Comparison of ENCODE assay signal across 2 cellular contexts in the genomic region with DNA sequence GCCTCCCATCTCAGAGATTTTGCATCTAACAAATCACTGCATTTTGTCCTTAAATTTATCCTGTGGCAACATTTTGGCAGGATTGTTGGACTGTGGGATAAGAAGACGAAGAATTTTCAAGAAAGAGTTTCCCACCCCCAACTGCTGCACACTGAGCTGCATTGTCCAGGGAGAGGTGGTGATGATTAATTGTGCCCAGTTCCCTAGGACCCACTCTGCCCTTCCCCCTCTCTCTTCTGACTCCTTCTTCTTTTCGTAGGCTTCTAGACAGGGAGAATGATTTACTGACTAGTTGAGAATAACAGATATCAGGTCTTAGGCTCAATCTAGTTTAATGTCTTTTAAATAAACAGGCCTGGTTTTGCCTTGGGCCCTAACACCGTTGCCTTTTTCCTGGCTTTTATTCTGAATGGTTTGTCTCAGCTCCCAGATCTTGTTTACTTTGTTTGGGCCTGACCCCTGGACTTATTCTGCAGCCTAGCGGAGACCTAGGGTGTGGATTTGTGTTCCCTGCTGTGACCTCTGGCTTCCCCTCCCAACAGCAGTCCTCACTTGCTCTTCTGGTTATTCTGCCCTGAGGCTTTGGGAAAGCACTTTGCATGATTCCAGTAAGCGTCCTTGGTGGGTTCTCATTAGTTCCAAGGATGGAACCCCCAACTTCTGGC.
TF ChIP-seq lines count a peak whose summit lies in the region.

No MANE protein-coding gene starts in this region.

TF ChIP-seq in H1, 55 proteins besides CTCF, POLR2A, EP300 and RAD21 (continued from another document):
- no peak for TF ChIP-seq JUND (IDR thresholded peaks at IDR 0.05; ENCODE audit: low read length)
- TF ChIP-seq SP2 (IDR thresholded peaks at IDR 0.05; ENCODE audit: low read length): no peak
- TF ChIP-seq BRCA1 (IDR thresholded peaks at IDR 0.05; ENCODE audit: low read depth, low read length): no peak
- TF ChIP-seq SAP30 (IDR thresholded peaks at IDR 0.05; ENCODE audit: insufficient read depth, insufficient replicate concordance, low read length): no peak
- no peak for TF ChIP-seq RBBP5 (IDR thresholded peaks at IDR 0.05; ENCODE audit: borderline replicate concordance, low read depth, low read length)
- no peak for TF ChIP-seq ZNF274 (IDR thresholded peaks at IDR 0.05; ENCODE audit: borderline replicate concordance, extremely low read depth, low read length)
- TF ChIP-seq SP1 (IDR thresholded peaks at IDR 0.05; ENCODE audit: low read depth, low read length): no peak
- no peak for TF ChIP-seq BCL11A (IDR thresholded peaks at IDR 0.05; ENCODE audit: low read depth in 2 of 2, low read length in 2 of 2)
- TF ChIP-seq JUN (IDR thresholded peaks at IDR 0.05; ENCODE audit: low read depth, low read length): no peak
- TF ChIP-seq TAF7 (optimal IDR thresholded peaks at IDR 0.05; ENCODE audit: borderline replicate concordance, low read depth, low read length): no peak
TF ChIP-seq in H1: peak in this region for 0.

TF ChIP-seq in liver, 16 proteins besides CTCF, POLR2A, EP300 and RAD21 (continued from another document):
- TF ChIP-seq, protein P1, sequence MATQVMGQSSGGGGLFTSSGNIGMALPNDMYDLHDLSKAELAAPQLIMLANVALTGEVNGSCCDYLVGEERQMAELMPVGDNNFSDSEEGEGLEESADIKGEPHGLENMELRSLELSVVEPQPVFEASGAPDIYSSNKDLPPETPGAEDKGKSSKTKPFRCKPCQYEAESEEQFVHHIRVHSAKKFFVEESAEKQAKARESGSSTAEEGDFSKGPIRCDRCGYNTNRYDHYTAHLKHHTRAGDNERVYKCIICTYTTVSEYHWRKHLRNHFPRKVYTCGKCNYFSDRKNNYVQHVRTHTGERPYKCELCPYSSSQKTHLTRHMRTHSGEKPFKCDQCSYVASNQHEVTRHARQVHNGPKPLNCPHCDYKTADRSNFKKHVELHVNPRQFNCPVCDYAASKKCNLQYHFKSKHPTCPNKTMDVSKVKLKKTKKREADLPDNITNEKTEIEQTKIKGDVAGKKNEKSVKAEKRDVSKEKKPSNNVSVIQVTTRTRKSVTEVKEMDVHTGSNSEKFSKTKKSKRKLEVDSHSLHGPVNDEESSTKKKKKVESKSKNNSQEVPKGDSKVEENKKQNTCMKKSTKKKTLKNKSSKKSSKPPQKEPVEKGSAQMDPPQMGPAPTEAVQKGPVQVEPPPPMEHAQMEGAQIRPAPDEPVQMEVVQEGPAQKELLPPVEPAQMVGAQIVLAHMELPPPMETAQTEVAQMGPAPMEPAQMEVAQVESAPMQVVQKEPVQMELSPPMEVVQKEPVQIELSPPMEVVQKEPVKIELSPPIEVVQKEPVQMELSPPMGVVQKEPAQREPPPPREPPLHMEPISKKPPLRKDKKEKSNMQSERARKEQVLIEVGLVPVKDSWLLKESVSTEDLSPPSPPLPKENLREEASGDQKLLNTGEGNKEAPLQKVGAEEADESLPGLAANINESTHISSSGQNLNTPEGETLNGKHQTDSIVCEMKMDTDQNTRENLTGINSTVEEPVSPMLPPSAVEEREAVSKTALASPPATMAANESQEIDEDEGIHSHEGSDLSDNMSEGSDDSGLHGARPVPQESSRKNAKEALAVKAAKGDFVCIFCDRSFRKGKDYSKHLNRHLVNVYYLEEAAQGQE (IDR thresholded peaks at IDR 0.05): peak; percentile 48
- TF ChIP-seq FOXA2 (IDR thresholded peaks at IDR 0.05) (peak; percentile 100), YY1 (IDR thresholded peaks at IDR 0.05) (peak; percentile 64), GABPA (IDR thresholded peaks at IDR 0.05 in 1 of 2, conservative IDR thresholded peaks at IDR 0.05 in 1 of 2) (peak in 1 of 2 donors; percentile 30), FOXA1 (IDR thresholded peaks at IDR 0.05) (peak; percentile 99), TAF1 (conservative IDR thresholded peaks at IDR 0.05) (no peak), NR2F2 (IDR thresholded peaks at IDR 0.05) (peak; percentile 91), EGR1 (IDR thresholded peaks at IDR 0.05; ENCODE audit: low read depth in 2 of 2) (no peak), HNF4A (conservative IDR thresholded peaks at IDR 0.05) (peak; percentile 92 to 97), JUND (IDR thresholded peaks at IDR 0.05) (peak; percentile 19 to 68)
- TF ChIP-seq, protein P2, sequence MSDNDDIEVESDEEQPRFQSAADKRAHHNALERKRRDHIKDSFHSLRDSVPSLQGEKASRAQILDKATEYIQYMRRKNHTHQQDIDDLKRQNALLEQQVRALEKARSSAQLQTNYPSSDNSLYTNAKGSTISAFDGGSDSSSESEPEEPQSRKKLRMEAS (IDR thresholded peaks at IDR 0.05): peak; percentile 41
- TF ChIP-seq, protein P3, sequence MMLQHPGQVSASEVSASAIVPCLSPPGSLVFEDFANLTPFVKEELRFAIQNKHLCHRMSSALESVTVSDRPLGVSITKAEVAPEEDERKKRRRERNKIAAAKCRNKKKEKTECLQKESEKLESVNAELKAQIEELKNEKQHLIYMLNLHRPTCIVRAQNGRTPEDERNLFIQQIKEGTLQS (IDR thresholded peaks at IDR 0.05): no peak
- TF ChIP-seq, protein P4, sequence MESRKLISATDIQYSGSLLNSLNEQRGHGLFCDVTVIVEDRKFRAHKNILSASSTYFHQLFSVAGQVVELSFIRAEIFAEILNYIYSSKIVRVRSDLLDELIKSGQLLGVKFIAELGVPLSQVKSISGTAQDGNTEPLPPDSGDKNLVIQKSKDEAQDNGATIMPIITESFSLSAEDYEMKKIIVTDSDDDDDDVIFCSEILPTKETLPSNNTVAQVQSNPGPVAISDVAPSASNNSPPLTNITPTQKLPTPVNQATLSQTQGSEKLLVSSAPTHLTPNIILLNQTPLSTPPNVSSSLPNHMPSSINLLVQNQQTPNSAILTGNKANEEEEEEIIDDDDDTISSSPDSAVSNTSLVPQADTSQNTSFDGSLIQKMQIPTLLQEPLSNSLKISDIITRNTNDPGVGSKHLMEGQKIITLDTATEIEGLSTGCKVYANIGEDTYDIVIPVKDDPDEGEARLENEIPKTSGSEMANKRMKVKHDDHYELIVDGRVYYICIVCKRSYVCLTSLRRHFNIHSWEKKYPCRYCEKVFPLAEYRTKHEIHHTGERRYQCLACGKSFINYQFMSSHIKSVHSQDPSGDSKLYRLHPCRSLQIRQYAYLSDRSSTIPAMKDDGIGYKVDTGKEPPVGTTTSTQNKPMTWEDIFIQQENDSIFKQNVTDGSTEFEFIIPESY (IDR thresholded peaks at IDR 0.05): peak; percentile 27
